Comparison of ENCODE assay signal across 9 cellular contexts in the genomic region with DNA sequence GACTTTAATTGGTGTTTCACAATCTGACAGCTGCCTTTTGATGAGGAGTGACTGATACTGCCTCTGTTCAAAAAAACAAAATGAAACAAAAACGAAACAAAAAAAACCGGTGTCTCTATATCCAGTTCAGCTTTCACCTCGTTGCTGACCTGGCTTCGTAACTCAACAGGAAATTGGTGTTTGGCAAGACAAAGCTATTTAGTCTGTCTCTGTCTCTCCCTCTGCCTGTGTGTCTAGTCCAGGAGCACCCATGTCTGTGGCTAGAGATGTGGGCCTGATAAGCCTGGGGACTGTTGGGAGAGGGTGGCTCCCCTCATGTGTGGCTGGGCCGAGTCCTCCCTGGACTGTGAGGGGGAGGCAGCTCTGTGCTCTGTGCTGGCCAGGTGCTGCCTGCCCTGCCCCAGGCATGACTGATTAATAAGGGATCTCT. TPM values are rescaled to one million over a fixed set of nuclear protein-coding genes. Genes with fewer than 3 reads are reported as not detected.
DNase-seq lines count a peak whose midpoint lies in the region; ATAC-seq and TF ChIP-seq lines count a peak whose summit lies in the region.
"Had no signal": no experiment of that assay in that cellular context is flagged by ENCODE, and none has a peak within 500 bp of the region (broad histone marks: within the 10 kb centered on the region; RNA-seq: fewer than 3 reads in every experiment).

No MANE protein-coding gene starts in this region.

- H3K36me3 ChIP-seq in duodenal mucosa (ENCODE audit: control insufficient read depth in 1 of 2, insufficient read depth in 2 of 2, low read length in 2 of 2) = no peaks in the 10 kb centered on the region
- H3K36me3 ChIP-seq in skeletal muscle tissue (ENCODE audit: control insufficient read depth in 3 of 3, insufficient read depth in 3 of 3, low read length in 3 of 3) = no peaks in the 10 kb centered on the region

- H3K9ac ChIP-seq in duodenal mucosa (ENCODE audit: low read depth in 1 of 2, low read length in 2 of 2) = peak overlapping the region; percentile 38 to 49
- H3K9ac ChIP-seq in skeletal muscle tissue (ENCODE audit: low read depth in 1 of 3, low read length in 3 of 3) = no peak overlapping the region

- in situ Hi-C loops in GM13976 (cut with MboI; ENCODE audit: low sequenced_read_pairs, unreplicated experiment) = no loop called here

- ATAC-seq in HG03439 (IDR thresholded peaks at IDR 0.05; ENCODE audit: unreplicated experiment) = no peak
- ATAC-seq in GM18868 (IDR thresholded peaks at IDR 0.05; ENCODE audit: unreplicated experiment) = no peak
- no peak for ATAC-seq in GM21526 (IDR thresholded peaks at IDR 0.05; ENCODE audit: low FRiP score, unreplicated experiment)

- DNase-seq in GM13976 (ENCODE audit: low spot score) (peak; percentile 64), NOMO-1 treated with DMSO at 0.1 percent for 48 hours (lab: John Stamatoyannopoulos, UW; ENCODE audit: unreplicated experiment) (peak; percentile 88), retina (no peak)
- DNase-seq: NCI-H446 had no signal

- H3K4me1 ChIP-seq in duodenal mucosa (ENCODE audit: control insufficient read depth in 1 of 2, insufficient read depth in 2 of 2, low read length in 2 of 2) = peaks cover 8 to 10% of the 10 kb centered on the region in 2 donors
- H3K4me1 ChIP-seq in skeletal muscle tissue (ENCODE audit: control insufficient read depth in 3 of 3, insufficient read depth in 3 of 3, low read length in 3 of 3) = peaks cover 0 to 6% (median 5%) of the 10 kb centered on the region in 3 donors

- H3K27ac ChIP-seq in duodenal mucosa (ENCODE audit: low read depth, low read length) = no peak overlapping the region
- H3K27ac ChIP-seq in skeletal muscle tissue (ENCODE audit: low read depth, low read length) = no peak overlapping the region

- H3K27me3 ChIP-seq in duodenal mucosa (ENCODE audit: control insufficient read depth in 1 of 2, insufficient read depth in 2 of 2, low read length in 2 of 2) = no peaks in the 10 kb centered on the region
- H3K27me3 ChIP-seq in skeletal muscle tissue (ENCODE audit: control insufficient read depth in 3 of 3, insufficient read depth in 3 of 3, low read length in 3 of 3) = peaks cover 12 to 36% (median 29%) of the 10 kb centered on the region in 3 donors

- no peaks in the 10 kb centered on the region for H3K9me3 ChIP-seq in duodenal mucosa (ENCODE audit: control insufficient read depth in 1 of 2, low read length in 2 of 2)
- H3K9me3 ChIP-seq in skeletal muscle tissue (ENCODE audit: control insufficient read depth in 3 of 3, low read length in 3 of 3) = no peaks in the 10 kb centered on the region

- H3K4me3 ChIP-seq in duodenal mucosa (ENCODE audit: low read depth in 1 of 2, low read length in 2 of 2) (peak overlapping the region; percentile 1 to 44), skeletal muscle tissue (ENCODE audit: low read length in 3 of 3) (peak overlapping the region in 2 of 3 donors; percentile 27 to 35)

- TF ChIP-seq CTCF in GM13976 (IDR thresholded peaks at IDR 0.05; ENCODE audit: borderline replicate concordance, control extremely low read depth, extremely low read depth, insufficient read depth, missing control alignments) = no peak

RNA-seq across cellular contexts. Expression of a gene that starts 11.3 kb away (rescaled TPM):
- total RNA-seq in skeletal muscle tissue = 7.3 TPM

RNA-seq across cellular contexts. Expression of a gene that starts 59.8 kb away (rescaled TPM):
- 3.7 TPM for total RNA-seq in skeletal muscle tissue

Comparison
In these comparisons a context has a peak if more than half of its experiments do, and no peak if none do; other contexts are left out.
1. H3K9ac ChIP-seq: peak in duodenal mucosa (2 of 2); none in skeletal muscle tissue (0 of 3).